1 cellular context compared by ENCODE assay signal in the genomic region with DNA sequence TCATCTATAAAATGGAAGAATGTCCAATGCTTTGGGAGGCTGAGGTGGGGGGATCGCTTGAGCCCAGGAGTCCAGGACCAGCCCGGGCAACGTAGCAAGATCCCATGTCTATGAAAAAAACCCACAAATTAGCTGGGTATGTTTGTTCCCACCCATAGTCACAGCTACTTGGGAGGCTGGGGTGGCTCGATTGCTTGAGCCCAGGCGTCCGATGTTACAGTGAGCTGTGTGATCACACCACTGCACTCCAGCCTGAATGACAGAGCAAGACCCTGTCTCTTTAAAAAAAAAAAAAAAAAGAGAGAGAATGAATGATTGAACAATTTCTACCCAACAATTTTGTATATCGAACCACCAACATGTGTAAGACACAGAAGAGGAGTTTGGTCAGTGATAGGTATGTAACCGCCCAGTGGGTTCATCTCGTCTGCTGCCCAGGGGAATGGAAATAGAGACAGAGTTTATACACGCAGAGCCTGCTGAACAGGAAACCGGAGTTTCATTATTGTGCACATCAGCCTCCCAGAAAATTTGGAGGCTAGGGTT.
A peak's percentile ranks its signal among the peaks of the same experiment; 100 is the strongest.
TF ChIP-seq lines count a peak whose summit lies in the region.

No MANE protein-coding gene starts in this region.

TF ChIP-seq in GM12878, 131 proteins besides CTCF, POLR2A, EP300 and RAD21:
- TF ChIP-seq TCF7 (IDR thresholded peaks at IDR 0.05; ENCODE audit: borderline replicate concordance) (no peak), SMARCA5 (IDR thresholded peaks at IDR 0.05) (0 out of 2 replicates have a peak, but pooled peaks have one; percentile 9), ZNF384 (IDR thresholded peaks at IDR 0.05; ENCODE audit: borderline replicate concordance, low read depth, low read length) (peak; percentile 49; the same call in 1 of the 2 replicates)
TF ChIP-seq in GM12878: peak in this region for 2.
